In the genomic region with DNA sequence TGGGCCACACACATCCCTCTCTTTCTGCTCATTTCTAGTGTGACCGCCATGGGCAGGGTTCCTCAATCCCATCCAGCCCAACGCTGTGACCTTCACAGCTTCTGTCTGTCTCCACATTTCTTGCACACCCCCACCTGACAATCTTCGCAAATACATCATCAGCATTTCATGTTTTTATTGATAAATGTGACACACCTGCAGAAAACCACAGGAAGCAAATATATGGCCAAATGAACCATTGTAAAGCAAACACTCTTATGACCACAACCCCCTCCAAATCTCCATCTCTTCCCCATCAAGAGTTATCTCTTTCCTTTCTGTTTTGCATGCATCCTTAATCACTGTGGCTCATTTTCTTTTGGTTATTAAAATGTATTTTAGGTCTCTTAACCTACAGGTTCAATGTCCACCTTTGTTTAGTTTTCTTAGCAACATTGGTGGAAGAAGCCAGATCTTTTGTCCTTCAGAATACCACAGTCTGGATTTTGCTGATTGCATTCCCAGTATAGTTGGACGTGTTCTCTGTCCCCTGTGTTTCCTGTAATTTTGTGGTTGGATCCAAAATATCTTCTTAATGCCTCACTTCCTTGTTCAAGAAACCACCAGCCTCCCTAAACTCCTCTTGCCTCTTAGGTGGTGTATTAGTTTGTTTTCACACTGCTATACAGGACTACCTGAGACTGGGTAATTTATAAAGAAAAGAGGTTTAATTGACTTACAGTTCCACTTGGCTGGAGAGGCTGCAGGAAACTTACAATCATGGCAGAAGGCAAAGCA, we compare ENCODE assay signal across 12 cellular contexts. TPM values are rescaled to one million over a fixed set of nuclear protein-coding genes. Genes with fewer than 3 reads are reported as not detected.
DNase-seq lines count a peak whose midpoint lies in the region; ATAC-seq lines count a peak whose summit lies in the region.
"Had no signal": no experiment of that assay in that cellular context is flagged by ENCODE, and none has a peak within 500 bp of the region (broad histone marks: within the 10 kb centered on the region; RNA-seq: fewer than 3 reads in every experiment).

No MANE protein-coding gene starts in this region.

- DNase-seq in AG20443 (ENCODE audit: low spot score) (peak; percentile 71), H4 (ENCODE audit: low spot score) (peak; percentile 78), SW 1271 (lab: John Stamatoyannopoulos, UW) (peak; percentile 21 to 64), foreskin melanocyte (peak; percentile 46), medulla oblongata (ENCODE audit: extremely low spot score) (no peak), NCI-H1436 treated with DMSO at 0.1 percent for 48 hours (lab: John Stamatoyannopoulos, UW) (no peak)
- DNase-seq: activated CD4-positive, alpha-beta T cell treated with anti-CD3 and anti-CD28 coated beads for 48 hours; amniotic stem cell; pancreas; tibial artery had no signal

- ATAC-seq in GM18907 (IDR thresholded peaks at IDR 0.05; ENCODE audit: unreplicated experiment) (no peak), GM19023 (IDR thresholded peaks at IDR 0.05; ENCODE audit: unreplicated experiment) (no peak)

RNA-seq across cellular contexts. Expression of a gene that starts 9.8 kb away (rescaled TPM):
- total RNA-seq in H4 (2014; rRNA removed; shearing (Covaris generic)): 14.7 and 17.6 TPM in 2 replicates

Comparison
In these comparisons a context has a peak if more than half of its experiments do, and no peak if none do; other contexts are left out.
1. DNase-seq: peak in AG20443 (single experiment), H4 (single experiment), SW 1271 (2 of 2) and foreskin melanocyte (single experiment); none in medulla oblongata (single experiment) and NCI-H1436 treated with DMSO at 0.1 percent for 48 hours (single experiment).